Comparison of ENCODE assay signal across 10 cellular contexts in the genomic region with DNA sequence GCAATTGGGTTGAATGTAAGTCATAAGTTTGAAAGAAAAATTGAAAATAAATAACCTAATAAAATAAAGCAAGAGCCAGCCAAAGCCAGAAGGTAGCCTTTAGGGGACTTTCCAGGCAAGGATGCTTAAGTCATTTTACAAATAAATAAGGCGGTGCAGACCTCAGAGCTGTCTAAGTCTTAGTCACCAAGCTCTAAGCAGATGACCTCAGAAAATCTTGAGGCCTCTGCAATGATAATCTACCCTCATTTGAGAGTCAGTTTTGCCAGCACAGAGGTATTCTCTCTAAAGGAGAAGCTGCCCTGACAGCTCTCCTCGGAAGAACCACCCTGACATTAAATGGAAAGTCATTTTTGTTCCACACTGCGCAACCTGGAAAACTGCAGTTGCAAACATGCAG.
A peak's percentile ranks its signal among the peaks of the same experiment; 100 is the strongest.
DNase-seq lines count a peak whose midpoint lies in the region; ATAC-seq, FAIRE-seq and TF ChIP-seq lines count a peak whose summit lies in the region.
"Had no signal": no experiment of that assay in that cellular context is flagged by ENCODE, and none has a peak within 500 bp of the region (broad histone marks: within the 10 kb centered on the region; RNA-seq: fewer than 3 reads in every experiment).

No MANE protein-coding gene starts in this region.

- H3K4me1 ChIP-seq in OCI-LY3 (ENCODE audit: low read length) (peaks cover 80% of the 10 kb centered on the region), mucosa of descending colon (ENCODE audit: low read depth) (no peaks in the 10 kb centered on the region), suprapubic skin (peaks cover 2% of the 10 kb centered on the region)
- H3K4me1 ChIP-seq: parathyroid adenoma had no signal

- H3K4me2 ChIP-seq in OCI-LY3 (ENCODE audit: low read length): peak overlapping the region; percentile 85

- H3K9ac ChIP-seq in OCI-LY3 (ENCODE audit: low read length): peak overlapping the region; percentile 58
- H3K9ac ChIP-seq: parathyroid adenoma had no signal

- H3K9me3 ChIP-seq in OCI-LY3 (ENCODE audit: insufficient read depth, low read length): 0 out of 2 replicates have a peak, but pooled peaks cover 3% of the 10 kb centered on the region
- H3K9me3 ChIP-seq in mucosa of descending colon: no peaks in the 10 kb centered on the region
- no peaks in the 10 kb centered on the region for H3K9me3 ChIP-seq in suprapubic skin

- H3K27me3 ChIP-seq in OCI-LY3 (ENCODE audit: low read depth, low read length) (no peaks in the 10 kb centered on the region), suprapubic skin (no peaks in the 10 kb centered on the region)
- H3K27me3 ChIP-seq: cardiac muscle cell had no signal

- 74% methylated on average over 3 of the region's 3 CpGs for WGBS in suprapubic skin

- no peak for TF ChIP-seq CTCF in OCI-LY3 (IDR thresholded peaks at IDR 0.05; ENCODE audit: low read depth, low read length)
- TF ChIP-seq CTCF in mucosa of descending colon (IDR thresholded peaks at IDR 0.05): no peak
- no peak for TF ChIP-seq CTCF in suprapubic skin (IDR thresholded peaks at IDR 0.05)

- no peak for TF ChIP-seq EP300 in suprapubic skin (IDR thresholded peaks at IDR 0.05)

- peaks cover 57% of the 10 kb centered on the region for H3K36me3 ChIP-seq in OCI-LY3 (replicated peaks; ENCODE audit: low read depth, low read length)
- H3K36me3 ChIP-seq in mucosa of descending colon (ENCODE audit: low read depth): no peaks in the 10 kb centered on the region
- peaks cover 5% of the 10 kb centered on the region for H3K36me3 ChIP-seq in suprapubic skin
- H3K36me3 ChIP-seq: cardiac muscle cell had no signal

- peaks cover 54% of the 10 kb centered on the region for H4K20me1 ChIP-seq in OCI-LY3 (ENCODE audit: insufficient read depth, low read length)

- H2AFZ ChIP-seq in OCI-LY3 (ENCODE audit: low read depth, low read length): no peak overlapping the region
- H2AFZ ChIP-seq: parathyroid adenoma had no signal

- H3K27ac ChIP-seq in OCI-LY3 (ENCODE audit: low read length) (peak overlapping the region; percentile 92), suprapubic skin (no peak overlapping the region)
- H3K27ac ChIP-seq: cardiac muscle cell, parathyroid adenoma had no signal

- DNase-seq in H54 (ENCODE audit: insufficient read length, low spot score) (peak; percentile 6), mucosa of descending colon (no peak), NCI-H510A treated with DMSO at 0.1 percent for 48 hours (lab: John Stamatoyannopoulos, UW) (no peak), NCI-H2171 (lab: John Stamatoyannopoulos, UW) (no peak), suprapubic skin (ENCODE audit: low spot score in 2 of 2) (no peak), pons (ENCODE audit: low spot score) (no peak)

- intact Hi-C loops in mucosa of descending colon (cut with DNase I, micrococcal nuclease): no loop called here

- peak; percentile 53 for ATAC-seq in GM18520 (IDR thresholded peaks at IDR 0.05; ENCODE audit: unreplicated experiment)
- peak; percentile 33 for ATAC-seq in mucosa of descending colon

- H3K4me3 ChIP-seq in OCI-LY3 (ENCODE audit: low read length) (peak overlapping the region; percentile 60), mucosa of descending colon (no peak overlapping the region), suprapubic skin (no peak overlapping the region)
- H3K4me3 ChIP-seq: cardiac muscle cell had no signal

- FAIRE-seq in H54 (lab: Jason Lieb, UNC): no peak

- no peak for TF ChIP-seq POLR2A in H54 (IDR thresholded peaks at IDR 0.05; ENCODE audit: low read depth, low read length)
- TF ChIP-seq POLR2A in suprapubic skin (IDR thresholded peaks at IDR 0.05): no peak

- H3K79me2 ChIP-seq in OCI-LY3 (ENCODE audit: low read length): peaks cover 84% of the 10 kb centered on the region
- H3K79me2 ChIP-seq: parathyroid adenoma had no signal
